Comparison of ENCODE assay signal across 10 cellular contexts in the genomic region with DNA sequence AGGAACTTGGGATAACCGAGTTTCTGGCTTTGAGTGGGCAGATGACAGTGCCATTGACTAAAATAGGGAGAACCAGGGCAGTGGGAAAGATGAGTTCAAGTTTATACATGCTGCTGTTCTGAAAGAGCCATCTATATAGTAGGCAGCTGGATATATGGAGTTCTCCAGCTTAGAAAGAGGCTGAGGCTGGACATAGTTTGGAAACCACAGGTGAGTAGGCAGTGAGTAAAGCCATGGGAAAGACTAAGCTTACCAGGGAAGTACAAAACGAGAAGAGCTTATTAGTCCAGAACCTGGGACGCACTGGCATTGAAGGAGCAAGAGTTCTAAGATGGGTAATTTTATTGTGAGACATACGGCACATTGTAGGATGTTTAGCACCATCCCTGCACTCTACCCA. TPM values are rescaled to one million over a fixed set of nuclear protein-coding genes. Genes with fewer than 3 reads are reported as not detected.
DNase-seq lines count a peak whose midpoint lies in the region; ATAC-seq, FAIRE-seq and TF ChIP-seq lines count a peak whose summit lies in the region.
"Had no signal": no experiment of that assay in that cellular context is flagged by ENCODE, and none has a peak within 500 bp of the region (broad histone marks: within the 10 kb centered on the region; RNA-seq: fewer than 3 reads in every experiment).

No MANE protein-coding gene starts in this region.

- no peaks in the 10 kb centered on the region for H3K27me3 ChIP-seq in cardiac muscle cell
- H3K27me3 ChIP-seq in astrocyte (ENCODE audit: insufficient read depth, low read length) = no peaks in the 10 kb centered on the region
- H3K27me3 ChIP-seq in mesenchymal stem cell (ENCODE audit: control insufficient read depth in 1 of 2, insufficient read depth in 1 of 2, low read length in 2 of 2) = no peaks in the 10 kb centered on the region
- H3K27me3 ChIP-seq in vagina = no peaks in the 10 kb centered on the region

- no peaks in the 10 kb centered on the region for H3K27me3 Mint-ChIP-seq in astrocyte (ENCODE audit: low read depth, unreplicated experiment)

- H3K4me1 ChIP-seq in cardiac muscle cell (ENCODE audit: low read depth) (no peaks in the 10 kb centered on the region), astrocyte (ENCODE audit: insufficient read depth, low read length) (peaks cover 18% of the 10 kb centered on the region), mesenchymal stem cell (ENCODE audit: control insufficient read depth, insufficient read depth, low read depth, low read length) (peaks cover 6% of the 10 kb centered on the region), vagina (peaks cover 14% of the 10 kb centered on the region)

- H2AK5ac ChIP-seq in mesenchymal stem cell (ENCODE audit: low read length, severe bottlenecking) = peak overlapping the region; percentile 97

- H3K9me3 Mint-ChIP-seq in astrocyte (ENCODE audit: unreplicated experiment) = no peaks in the 10 kb centered on the region

- H3K4me2 ChIP-seq in astrocyte (ENCODE audit: low read length) (peak overlapping the region; percentile 46), mesenchymal stem cell (ENCODE audit: low read length, poor library complexity, severe bottlenecking) (no peak overlapping the region)

- H4K91ac ChIP-seq in mesenchymal stem cell (ENCODE audit: low read length) = peak overlapping the region; percentile 68

- H3K36me3 ChIP-seq in cardiac muscle cell (peaks cover 15% of the 10 kb centered on the region), astrocyte (ENCODE audit: insufficient read depth, low read length) (peaks cover 7% of the 10 kb centered on the region), mesenchymal stem cell (ENCODE audit: control insufficient read depth in 1 of 2, insufficient read depth in 2 of 2, low read depth in 1 of 2, low read length in 2 of 2) (peaks cover 3 to 24% of the 10 kb centered on the region in 2 experiments), vagina (peaks cover 0 to 7% of the 10 kb centered on the region in 2 donors)

- H2AFZ ChIP-seq in astrocyte (ENCODE audit: low read depth, low read length) = no peak overlapping the region
- no peak overlapping the region for H2AFZ ChIP-seq in mesenchymal stem cell (ENCODE audit: low read depth, low read length)

- TF ChIP-seq POLR2A in vagina (IDR thresholded peaks at IDR 0.05) = no peak

- no peak overlapping the region for H3K4me3 ChIP-seq in cardiac muscle cell
- no peak overlapping the region for H3K4me3 ChIP-seq in astrocyte (ENCODE audit: insufficient read depth, low read depth, low read length)
- no peak overlapping the region for H3K4me3 ChIP-seq in mesenchymal stem cell (ENCODE audit: insufficient read depth in 1 of 2, low read depth in 1 of 2, low read length in 2 of 2)
- no peak overlapping the region for H3K4me3 ChIP-seq in vagina

- peaks cover under 1% of the 10 kb centered on the region for H4K20me1 ChIP-seq in astrocyte (ENCODE audit: insufficient read depth, low read length)

- H3K27ac Mint-ChIP-seq in astrocyte (ENCODE audit: unreplicated experiment) = peak overlapping the region; percentile 93

- intact Hi-C loops in Right ventricle myocardium superior (cut with DNase I) = no loop called here
- intact Hi-C loops in vagina (cut with DNase I) = no loop called here

- H2BK15ac ChIP-seq in mesenchymal stem cell (ENCODE audit: low read depth, poor library complexity, severe bottlenecking) = no peak overlapping the region

- peaks cover 32% of the 10 kb centered on the region for H3K4me1 Mint-ChIP-seq in astrocyte (ENCODE audit: low read depth, unreplicated experiment)

- no peak overlapping the region for H3K23ac ChIP-seq in mesenchymal stem cell (ENCODE audit: low read length in 2 of 2)

- peaks cover 21% of the 10 kb centered on the region for H3K79me1 ChIP-seq in mesenchymal stem cell (replicated peaks; ENCODE audit: low read length, poor library complexity, severe bottlenecking)

- H3K79me2 ChIP-seq in astrocyte (ENCODE audit: insufficient read depth, low read length) = peaks cover 11% of the 10 kb centered on the region

- peak overlapping the region; percentile 54 for H2BK5ac ChIP-seq in mesenchymal stem cell (ENCODE audit: low read depth, low read length, poor library complexity, severe bottlenecking)

- peak overlapping the region in 1 of 2 experiments; percentile 75 for H3K18ac ChIP-seq in mesenchymal stem cell (ENCODE audit: low read depth in 1 of 2, low read length in 2 of 2)

- H3K4ac ChIP-seq in mesenchymal stem cell (ENCODE audit: low read depth in 1 of 2, low read length in 2 of 2) = peak overlapping the region in 1 of 2 experiments; percentile 46

- H3K9ac ChIP-seq in astrocyte (ENCODE audit: low read length) (peak overlapping the region; percentile 43), mesenchymal stem cell (ENCODE audit: low read length) (peak overlapping the region; percentile 46)

- no peak for FAIRE-seq in astrocyte (lab: Jason Lieb, UNC)
- FAIRE-seq in urothelium cell line (lab: Jason Lieb, UNC) = no peak

- H2BK12ac ChIP-seq in mesenchymal stem cell (ENCODE audit: low read length in 2 of 2) = no peak overlapping the region

- H3K4me3 Mint-ChIP-seq in astrocyte (ENCODE audit: unreplicated experiment) = no peak overlapping the region

- ATAC-seq in Right ventricle myocardium superior (ENCODE audit: poor library complexity) (no peak), GM21515 (IDR thresholded peaks at IDR 0.05; ENCODE audit: unreplicated experiment) (no peak)

- no peak for TF ChIP-seq CTCF in cardiac muscle cell (IDR thresholded peaks at IDR 0.05; ENCODE audit: low read depth, low read length)
- TF ChIP-seq CTCF in astrocyte (IDR thresholded peaks at IDR 0.05; ENCODE audit: insufficient read depth, low read depth, low read length) = no peak
- no peak for TF ChIP-seq CTCF in vagina (IDR thresholded peaks at IDR 0.05)

- H4K8ac ChIP-seq in mesenchymal stem cell (ENCODE audit: low read length) = no peak overlapping the region

- no peaks in the 10 kb centered on the region for H3K9me3 ChIP-seq in cardiac muscle cell (ENCODE audit: low read depth)
- H3K9me3 ChIP-seq in astrocyte (ENCODE audit: insufficient read depth, low read depth, low read length) = no peaks in the 10 kb centered on the region
- H3K9me3 ChIP-seq in mesenchymal stem cell (ENCODE audit: control insufficient read depth, low read length) = no peaks in the 10 kb centered on the region
- H3K9me3 ChIP-seq in vagina = no peaks in the 10 kb centered on the region

- H3K36me3 Mint-ChIP-seq in astrocyte (ENCODE audit: low read depth, unreplicated experiment) = peaks cover 12% of the 10 kb centered on the region

- H3K27ac ChIP-seq in cardiac muscle cell (peak overlapping the region; percentile 3), astrocyte (ENCODE audit: low read depth, low read length) (peak overlapping the region; percentile 81), mesenchymal stem cell (ENCODE audit: low read length, poor library complexity, severe bottlenecking) (peak overlapping the region; percentile 88), vagina (no peak overlapping the region)

- H2BK120ac ChIP-seq in mesenchymal stem cell (ENCODE audit: low read depth, low read length) = no peak overlapping the region

- H3K14ac ChIP-seq in mesenchymal stem cell (ENCODE audit: low read length in 2 of 2) = no peak overlapping the region

- DNase-seq in cardiac muscle cell (ENCODE audit: low read depth in 1 of 2, low spot score in 1 of 2) = no peak
- DNase-seq in Right ventricle myocardium superior = no peak
- DNase-seq in astrocyte (ENCODE audit: low read depth) = peak; percentile 52
- no peak for DNase-seq in mesenchymal stem cell
- DNase-seq in urothelium cell line (ENCODE audit: low spot score) = peak; percentile 6
- no peak for DNase-seq in NCI-H1105 (lab: John Stamatoyannopoulos, UW)
- no peak for DNase-seq in vagina (ENCODE audit: extremely low spot score in 2 of 2)
- DNase-seq: left ventricle myocardium superior, NCI-H187 treated with DMSO at 0.1 percent for 48 hours had no signal

- WGBS in mesenchymal stem cell = 89% methylated on average over 4 of the region's 4 CpGs

RNA-seq across cellular contexts. Expression of a gene that starts 54.2 kb away (rescaled TPM):
- total RNA-seq in cardiac muscle cell (8.8 and 16.4 TPM in 2 replicates), Right ventricle myocardium superior (20.1 TPM), astrocyte (20.1 TPM in 2 replicates), vagina (18.7 TPM)
- polyA plus RNA-seq in cardiac muscle cell = 5.3 and 6.3 TPM in 2 replicates
- polyA plus RNA-seq in mesenchymal stem cell (2013, experiment 1 of 2) = 10.3 TPM
- 9.6 TPM for polyA plus RNA-seq in mesenchymal stem cell (2013, experiment 2 of 2)

Comparison
In these comparisons a context has a peak if more than half of its experiments do, and no peak if none do; other contexts are left out.
1. DNase-seq: peak in astrocyte (single experiment) and urothelium cell line (single experiment); none in cardiac muscle cell (0 of 2), Right ventricle myocardium superior (single experiment), mesenchymal stem cell (single experiment), NCI-H1105 (single experiment) and vagina (0 of 2).